In genomic region chr22:50243704-50244419, GRCh38 we compare ENCODE assay signal across 1 cellular context.
TF ChIP-seq lines count a peak whose summit lies in the region.

No MANE protein-coding gene starts in this region.

TF ChIP-seq in GM12878, 131 proteins besides CTCF, POLR2A, EP300 and RAD21:
- no peak for TF ChIP-seq ZZZ3 (IDR thresholded peaks at IDR 0.05; ENCODE audit: control insufficient read depth, insufficient read length, low read depth)
- TF ChIP-seq BHLHE40 (IDR thresholded peaks at IDR 0.05; ENCODE audit: borderline replicate concordance in 1 of 2, low read depth in 2 of 2, low read length in 1 of 2) = no peak
- no peak for TF ChIP-seq SMC3 (IDR thresholded peaks at IDR 0.05; ENCODE audit: borderline replicate concordance, low read length)
- TF ChIP-seq MLLT1 (IDR thresholded peaks at IDR 0.05) = no peak
- TF ChIP-seq RELB (IDR thresholded peaks at IDR 0.05; ENCODE audit: low read depth) = no peak
- TF ChIP-seq ZBTB33 (IDR thresholded peaks at IDR 0.05) = no peak
- TF ChIP-seq ZSCAN29 (IDR thresholded peaks at IDR 0.05) = no peak
- no peak for TF ChIP-seq SIX5 (IDR thresholded peaks at IDR 0.05; ENCODE audit: low read depth, low read length, severe bottlenecking)
- no peak for TF ChIP-seq ZNF622 (IDR thresholded peaks at IDR 0.05)
- TF ChIP-seq FOXK2 (IDR thresholded peaks at IDR 0.05) = no peak
- TF ChIP-seq POLR2AphosphoS5 (IDR thresholded peaks at IDR 0.05; ENCODE audit: low read length) = no peak
- TF ChIP-seq CHD1 (IDR thresholded peaks at IDR 0.05; ENCODE audit: low read depth, low read length) = no peak
- no peak for TF ChIP-seq SREBF2 (IDR thresholded peaks at IDR 0.05; ENCODE audit: low read length)
- no peak for TF ChIP-seq RELA (IDR thresholded peaks at IDR 0.05; ENCODE audit: borderline replicate concordance, partially characterized antibody)
- TF ChIP-seq SKIL (IDR thresholded peaks at IDR 0.05; ENCODE audit: low read depth, poor library complexity, severe bottlenecking) = no peak
- TF ChIP-seq KLF5 (IDR thresholded peaks at IDR 0.05; ENCODE audit: partially characterized antibody) = no peak
- TF ChIP-seq SMARCA5 (IDR thresholded peaks at IDR 0.05) = no peak
- TF ChIP-seq GATAD2B (conservative IDR thresholded peaks at IDR 0.05; ENCODE audit: low read depth) = no peak
